Comparison of ENCODE assay signal across 1 cellular context in genomic region chr1:8314346-8315280, GRCh38.
A peak's percentile ranks its signal among the peaks of the same experiment; 100 is the strongest.
TF ChIP-seq lines count a peak whose summit lies in the region.

No MANE protein-coding gene starts in this region.

TF ChIP-seq in HepG2, 621 proteins besides CTCF, POLR2A, EP300 and RAD21 (continued from another document and continues in another):
- TF ChIP-seq ZBTB14 (CRISPR knock-in tag; IDR thresholded peaks at IDR 0.05): no peak
- TF ChIP-seq RCOR2 (CRISPR knock-in tag; IDR thresholded peaks at IDR 0.05): 0 out of 2 replicates have a peak, but pooled peaks have one; percentile 38
- no peak for TF ChIP-seq ATF7-NPFF (CRISPR knock-in tag; IDR thresholded peaks at IDR 0.05; ENCODE audit: low read depth)
- TF ChIP-seq THRA (CRISPR knock-in tag; IDR thresholded peaks at IDR 0.05; ENCODE audit: borderline replicate concordance): peak; percentile 50; the same call in 1 of the 2 replicates
- TF ChIP-seq KAT8 (CRISPR knock-in tag; IDR thresholded peaks at IDR 0.05): peak; percentile 52; the same call in 1 of the 2 replicates
- TF ChIP-seq, protein P1, sequence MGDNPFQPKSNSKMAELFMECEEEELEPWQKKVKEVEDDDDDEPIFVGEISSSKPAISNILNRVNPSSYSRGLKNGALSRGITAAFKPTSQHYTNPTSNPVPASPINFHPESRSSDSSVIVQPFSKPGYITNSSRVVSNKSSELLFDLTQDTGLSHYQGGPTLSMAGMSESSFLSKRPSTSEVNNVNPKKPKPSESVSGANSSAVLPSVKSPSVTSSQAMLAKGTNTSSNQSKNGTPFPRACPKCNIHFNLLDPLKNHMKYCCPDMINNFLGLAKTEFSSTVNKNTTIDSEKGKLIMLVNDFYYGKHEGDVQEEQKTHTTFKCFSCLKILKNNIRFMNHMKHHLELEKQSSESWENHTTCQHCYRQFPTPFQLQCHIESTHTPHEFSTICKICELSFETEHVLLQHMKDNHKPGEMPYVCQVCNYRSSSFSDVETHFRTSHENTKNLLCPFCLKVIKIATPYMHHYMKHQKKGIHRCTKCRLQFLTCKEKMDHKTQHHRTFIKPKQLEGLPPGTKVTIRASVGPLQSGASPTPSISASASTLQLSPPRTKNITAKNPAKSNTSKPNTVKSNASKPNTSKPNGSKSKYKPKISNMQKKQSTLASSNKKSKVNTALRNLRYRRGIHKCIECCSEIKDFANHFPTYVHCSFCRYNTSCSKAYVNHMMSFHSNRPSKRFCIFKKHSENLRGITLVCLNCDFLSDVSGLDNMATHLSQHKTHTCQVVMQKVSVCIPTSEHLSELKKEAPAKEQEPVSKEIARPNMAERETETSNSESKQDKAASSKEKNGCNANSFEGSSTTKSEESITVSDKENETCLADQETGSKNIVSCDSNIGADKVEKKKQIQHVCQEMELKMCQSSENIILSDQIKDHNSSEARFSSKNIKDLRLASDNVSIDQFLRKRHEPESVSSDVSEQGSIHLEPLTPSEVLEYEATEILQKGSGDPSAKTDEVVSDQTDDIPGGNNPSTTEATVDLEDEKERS (CRISPR knock-in tag; IDR thresholded peaks at IDR 0.05): peak; percentile 29; the same call in 1 of the 2 replicates
- TF ChIP-seq SP5 (CRISPR knock-in tag; IDR thresholded peaks at IDR 0.05; ENCODE audit: borderline replicate concordance, low read depth): 0 out of 2 replicates have a peak, but pooled peaks have one; percentile 36
- peak; percentile 37; the same call in 1 of the 2 replicates for TF ChIP-seq RBFOX2 (IDR thresholded peaks at IDR 0.05; ENCODE audit: low read depth, low read length)
- peak; percentile 49; the same call in 1 of the 2 replicates for TF ChIP-seq ZNF205 (CRISPR knock-in tag; IDR thresholded peaks at IDR 0.05)
- no peak for TF ChIP-seq CHCHD3 (CRISPR knock-in tag; IDR thresholded peaks at IDR 0.05)
- TF ChIP-seq ZNF160 (CRISPR knock-in tag; IDR thresholded peaks at IDR 0.05): no peak
- no peak for TF ChIP-seq MTA3 (CRISPR knock-in tag; IDR thresholded peaks at IDR 0.05)
- peak; percentile 69 for TF ChIP-seq RXRB (CRISPR knock-in tag; IDR thresholded peaks at IDR 0.05; ENCODE audit: borderline replicate concordance)
- no peak for TF ChIP-seq SUZ12 (IDR thresholded peaks at IDR 0.05; ENCODE audit: low read depth, low read length)
- TF ChIP-seq MTA1 (CRISPR knock-in tag; IDR thresholded peaks at IDR 0.05; ENCODE audit: borderline replicate concordance): no peak
- TF ChIP-seq HMG20B (CRISPR knock-in tag; conservative IDR thresholded peaks at IDR 0.05): no peak
- TF ChIP-seq ETV6 (CRISPR knock-in tag; conservative IDR thresholded peaks at IDR 0.05): no peak
- no peak for TF ChIP-seq MAFK (conservative IDR thresholded peaks at IDR 0.05 in 1 of 2, IDR thresholded peaks at IDR 0.05 in 1 of 2; ENCODE audit: low read length in 2 of 2)
- TF ChIP-seq, protein P2, sequence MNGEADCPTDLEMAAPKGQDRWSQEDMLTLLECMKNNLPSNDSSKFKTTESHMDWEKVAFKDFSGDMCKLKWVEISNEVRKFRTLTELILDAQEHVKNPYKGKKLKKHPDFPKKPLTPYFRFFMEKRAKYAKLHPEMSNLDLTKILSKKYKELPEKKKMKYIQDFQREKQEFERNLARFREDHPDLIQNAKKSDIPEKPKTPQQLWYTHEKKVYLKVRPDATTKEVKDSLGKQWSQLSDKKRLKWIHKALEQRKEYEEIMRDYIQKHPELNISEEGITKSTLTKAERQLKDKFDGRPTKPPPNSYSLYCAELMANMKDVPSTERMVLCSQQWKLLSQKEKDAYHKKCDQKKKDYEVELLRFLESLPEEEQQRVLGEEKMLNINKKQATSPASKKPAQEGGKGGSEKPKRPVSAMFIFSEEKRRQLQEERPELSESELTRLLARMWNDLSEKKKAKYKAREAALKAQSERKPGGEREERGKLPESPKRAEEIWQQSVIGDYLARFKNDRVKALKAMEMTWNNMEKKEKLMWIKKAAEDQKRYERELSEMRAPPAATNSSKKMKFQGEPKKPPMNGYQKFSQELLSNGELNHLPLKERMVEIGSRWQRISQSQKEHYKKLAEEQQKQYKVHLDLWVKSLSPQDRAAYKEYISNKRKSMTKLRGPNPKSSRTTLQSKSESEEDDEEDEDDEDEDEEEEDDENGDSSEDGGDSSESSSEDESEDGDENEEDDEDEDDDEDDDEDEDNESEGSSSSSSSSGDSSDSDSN (CRISPR knock-in tag; IDR thresholded peaks at IDR 0.05): 0 out of 2 replicates have a peak, but pooled peaks have one; percentile 32
- 0 out of 2 replicates have a peak, but pooled peaks have one; percentile 29 for TF ChIP-seq ZNF335 (CRISPR knock-in tag; IDR thresholded peaks at IDR 0.05)
- peak; percentile 100 for TF ChIP-seq STAG1 (CRISPR knock-in tag; IDR thresholded peaks at IDR 0.05)
- no peak for TF ChIP-seq ARHGAP35 (CRISPR knock-in tag; IDR thresholded peaks at IDR 0.05; ENCODE audit: borderline replicate concordance)
- no peak for TF ChIP-seq CREB1 (IDR thresholded peaks at IDR 0.05)
- TF ChIP-seq CREB1 (CRISPR knock-in tag; IDR thresholded peaks at IDR 0.05): no peak
- TF ChIP-seq XBP1 (CRISPR knock-in tag; IDR thresholded peaks at IDR 0.05): no peak
- TF ChIP-seq, protein P3, sequence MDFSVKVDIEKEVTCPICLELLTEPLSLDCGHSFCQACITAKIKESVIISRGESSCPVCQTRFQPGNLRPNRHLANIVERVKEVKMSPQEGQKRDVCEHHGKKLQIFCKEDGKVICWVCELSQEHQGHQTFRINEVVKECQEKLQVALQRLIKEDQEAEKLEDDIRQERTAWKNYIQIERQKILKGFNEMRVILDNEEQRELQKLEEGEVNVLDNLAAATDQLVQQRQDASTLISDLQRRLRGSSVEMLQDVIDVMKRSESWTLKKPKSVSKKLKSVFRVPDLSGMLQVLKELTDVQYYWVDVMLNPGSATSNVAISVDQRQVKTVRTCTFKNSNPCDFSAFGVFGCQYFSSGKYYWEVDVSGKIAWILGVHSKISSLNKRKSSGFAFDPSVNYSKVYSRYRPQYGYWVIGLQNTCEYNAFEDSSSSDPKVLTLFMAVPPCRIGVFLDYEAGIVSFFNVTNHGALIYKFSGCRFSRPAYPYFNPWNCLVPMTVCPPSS (IDR thresholded peaks at IDR 0.05): no peak
- TF ChIP-seq RNF219 (CRISPR knock-in tag; IDR thresholded peaks at IDR 0.05): no peak
- TF ChIP-seq IRF9 (CRISPR knock-in tag; IDR thresholded peaks at IDR 0.05; ENCODE audit: borderline replicate concordance): 0 out of 2 replicates have a peak, but pooled peaks have one; percentile 2
- TF ChIP-seq MEIS1 (CRISPR knock-in tag; IDR thresholded peaks at IDR 0.05; ENCODE audit: borderline replicate concordance): peak; percentile 46; the same call in 1 of the 2 replicates
- TF ChIP-seq BRD4 (CRISPR knock-in tag; IDR thresholded peaks at IDR 0.05): no peak
- TF ChIP-seq ZNF75D (CRISPR knock-in tag; IDR thresholded peaks at IDR 0.05; ENCODE audit: borderline replicate concordance): no peak
- no peak for TF ChIP-seq ZNF761 (CRISPR knock-in tag; conservative IDR thresholded peaks at IDR 0.05)
- 0 out of 2 replicates have a peak, but pooled peaks have one; percentile 65 for TF ChIP-seq ZSCAN25 (CRISPR knock-in tag; IDR thresholded peaks at IDR 0.05)
- TF ChIP-seq, protein P4, sequence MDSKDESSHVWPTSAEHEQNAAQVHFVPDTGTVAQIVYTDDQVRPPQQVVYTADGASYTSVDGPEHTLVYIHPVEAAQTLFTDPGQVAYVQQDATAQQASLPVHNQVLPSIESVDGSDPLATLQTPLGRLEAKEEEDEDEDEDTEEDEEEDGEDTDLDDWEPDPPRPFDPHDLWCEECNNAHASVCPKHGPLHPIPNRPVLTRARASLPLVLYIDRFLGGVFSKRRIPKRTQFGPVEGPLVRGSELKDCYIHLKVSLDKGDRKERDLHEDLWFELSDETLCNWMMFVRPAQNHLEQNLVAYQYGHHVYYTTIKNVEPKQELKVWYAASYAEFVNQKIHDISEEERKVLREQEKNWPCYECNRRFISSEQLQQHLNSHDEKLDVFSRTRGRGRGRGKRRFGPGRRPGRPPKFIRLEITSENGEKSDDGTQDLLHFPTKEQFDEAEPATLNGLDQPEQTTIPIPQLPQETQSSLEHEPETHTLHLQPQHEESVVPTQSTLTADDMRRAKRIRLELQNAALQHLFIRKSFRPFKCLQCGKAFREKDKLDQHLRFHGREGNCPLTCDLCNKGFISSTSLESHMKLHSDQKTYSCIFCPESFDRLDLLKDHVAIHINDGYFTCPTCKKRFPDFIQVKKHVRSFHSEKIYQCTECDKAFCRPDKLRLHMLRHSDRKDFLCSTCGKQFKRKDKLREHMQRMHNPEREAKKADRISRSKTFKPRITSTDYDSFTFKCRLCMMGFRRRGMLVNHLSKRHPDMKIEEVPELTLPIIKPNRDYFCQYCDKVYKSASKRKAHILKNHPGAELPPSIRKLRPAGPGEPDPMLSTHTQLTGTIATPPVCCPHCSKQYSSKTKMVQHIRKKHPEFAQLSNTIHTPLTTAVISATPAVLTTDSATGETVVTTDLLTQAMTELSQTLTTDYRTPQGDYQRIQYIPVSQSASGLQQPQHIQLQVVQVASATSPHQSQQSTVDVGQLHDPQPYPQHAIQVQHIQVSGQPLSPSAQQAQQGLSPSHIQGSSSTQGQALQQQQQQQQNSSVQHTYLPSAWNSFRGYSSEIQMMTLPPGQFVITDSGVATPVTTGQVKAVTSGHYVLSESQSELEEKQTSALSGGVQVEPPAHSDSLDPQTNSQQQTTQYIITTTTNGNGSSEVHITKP (CRISPR knock-in tag; IDR thresholded peaks at IDR 0.05; ENCODE audit: low read depth): peak; percentile 57; the same call in 1 of the 2 replicates
- TF ChIP-seq ZFP36L2 (CRISPR knock-in tag; IDR thresholded peaks at IDR 0.05): no peak
- no peak for TF ChIP-seq CCAR2 (optimal IDR thresholded peaks at IDR 0.05; ENCODE audit: low read depth, low read length)
- TF ChIP-seq ZNF17 (CRISPR knock-in tag; IDR thresholded peaks at IDR 0.05): no peak
- TF ChIP-seq ZFX (CRISPR knock-in tag; IDR thresholded peaks at IDR 0.05; ENCODE audit: low read depth): peak; percentile 37; the same call in 1 of the 2 replicates
- TF ChIP-seq GMEB2 (CRISPR knock-in tag; IDR thresholded peaks at IDR 0.05; ENCODE audit: low read depth): no peak
- TF ChIP-seq PHF5A (CRISPR knock-in tag; IDR thresholded peaks at IDR 0.05; ENCODE audit: low read depth, unreplicated experiment): no peak
- peak; percentile 46; the same call in 1 of the 2 replicates for TF ChIP-seq ZBTB20 (CRISPR knock-in tag; IDR thresholded peaks at IDR 0.05; ENCODE audit: borderline replicate concordance, low read depth)
- TF ChIP-seq NR0B2 (CRISPR knock-in tag; IDR thresholded peaks at IDR 0.05): no peak
- TF ChIP-seq CBX5 (CRISPR knock-in tag; IDR thresholded peaks at IDR 0.05; ENCODE audit: borderline replicate concordance): 0 out of 2 replicates have a peak, but pooled peaks have one; percentile 53
- no peak; the same call in 1 of the 2 replicates for TF ChIP-seq ZNF331 (CRISPR knock-in tag; IDR thresholded peaks at IDR 0.05)
- 0 out of 2 replicates have a peak, but pooled peaks have one; percentile 44 for TF ChIP-seq RXRA (CRISPR knock-in tag; IDR thresholded peaks at IDR 0.05)
